26 cellular contexts compared by ENCODE assay signal in the genomic region with DNA sequence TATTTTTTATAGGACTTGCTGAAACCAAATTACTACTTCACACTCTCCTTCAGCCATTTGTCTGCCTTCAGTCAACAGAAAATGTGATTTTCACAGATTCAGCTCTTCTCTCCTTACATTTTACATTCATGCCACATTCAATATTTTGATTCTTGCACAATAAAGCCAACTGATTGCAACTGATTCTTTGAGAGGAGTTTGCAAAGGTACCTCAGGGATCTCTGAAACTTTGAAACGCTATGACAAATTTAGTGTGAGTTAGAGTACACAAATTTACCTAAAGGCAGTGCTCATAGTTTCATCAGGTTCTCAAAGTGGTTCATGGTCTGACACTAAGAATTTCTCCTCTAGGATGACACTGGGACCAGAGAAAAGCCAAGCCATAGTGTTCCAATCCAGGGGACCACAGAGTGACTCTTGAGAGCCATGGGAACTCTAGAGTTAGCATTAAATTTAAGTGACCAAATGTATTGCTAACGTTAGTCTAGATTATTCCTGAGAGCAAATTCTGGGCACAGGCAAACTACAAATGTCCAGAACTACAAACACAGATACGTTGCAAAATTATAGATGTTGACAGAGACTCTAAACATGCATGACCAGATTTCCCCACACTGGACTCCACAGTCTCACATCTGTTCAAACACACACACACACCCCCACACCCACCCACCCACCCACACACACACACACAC. TPM values are rescaled to one million over a fixed set of nuclear protein-coding genes. Genes with fewer than 3 reads are reported as not detected.
DNase-seq lines count a peak whose midpoint lies in the region; ATAC-seq and TF ChIP-seq lines count a peak whose summit lies in the region.
"Had no signal": no experiment of that assay in that cellular context is flagged by ENCODE, and none has a peak within 500 bp of the region (broad histone marks: within the 10 kb centered on the region; RNA-seq: fewer than 3 reads in every experiment).

No MANE protein-coding gene starts in this region.

- no peak overlapping the region for H3K23ac ChIP-seq in IMR-90 (ENCODE audit: low read depth, low read length)

- CTCF ChIA-PET in IMR-90 (lab: Yijun Ruan, JAX): interaction anchor here (0.8 kb wide), 1 partner anchor 310 kb away, joined by 3 read pairs; no protein-coding TSS in a partner anchor

- no peak overlapping the region for H3K4me3 Mint-ChIP-seq in neural progenitor cell
- H3K4me3 Mint-ChIP-seq: CD14-positive monocyte; CD4-positive, alpha-beta memory T cell; CD4-positive, CD25-positive, alpha-beta regulatory T cell; CD8-positive, alpha-beta memory T cell had no signal

- H4K20me1 ChIP-seq in IMR-90 (ENCODE audit: insufficient read depth, low read length) (no peaks in the 10 kb centered on the region), neural progenitor cell (ENCODE audit: low read depth) (no peaks in the 10 kb centered on the region), GM23248 (ENCODE audit: insufficient read depth) (no peaks in the 10 kb centered on the region)
- H4K20me1 ChIP-seq: BLaER1 had no signal

- H3K56ac ChIP-seq in IMR-90 (ENCODE audit: extremely low read depth, insufficient read depth, low read length): no peak overlapping the region

- WGBS in IMR-90 (ENCODE audit: extremely low coverage in 2 of 2, insufficient read length in 1 of 2), 2 experiments: 20% methylated on average over 1 of the region's 3 CpGs; no CpG with 5 or more reads in 1 of the 2 experiments
- 28% methylated on average over 3 of the region's 3 CpGs for WGBS in liver
- 5 to 7% methylated on average over 3 of the region's 3 CpGs for WGBS in GM23248 (ENCODE audit: low coverage in 1 of 2, low lambda C conversion rate in 2 of 2, missing lambda C conversion rate in 2 of 2), 2 experiments

- no peaks in the 10 kb centered on the region for H3K36me3 Mint-ChIP-seq in neural progenitor cell
- H3K36me3 Mint-ChIP-seq: CD14-positive monocyte; CD4-positive, alpha-beta memory T cell; CD4-positive, CD25-positive, alpha-beta regulatory T cell; CD8-positive, alpha-beta memory T cell had no signal

- H3K14ac ChIP-seq in IMR-90 (replicated peaks; ENCODE audit: low read depth, low read length): no peak overlapping the region

- H2BK20ac ChIP-seq in IMR-90 (ENCODE audit: low read depth, low read length): no peak overlapping the region

- no peak overlapping the region for H4K91ac ChIP-seq in IMR-90 (ENCODE audit: insufficient read depth, low read depth, low read length)

- H3K9me3 Mint-ChIP-seq in neural progenitor cell: no peaks in the 10 kb centered on the region

- no peaks in the 10 kb centered on the region for H3K27me3 ChIP-seq in IMR-90 (ENCODE audit: control insufficient read depth, insufficient read depth, low read length)
- no peaks in the 10 kb centered on the region for H3K27me3 ChIP-seq in liver (ENCODE audit: control insufficient read depth in 4 of 4, insufficient read depth in 4 of 4, low read length in 3 of 4)
- H3K27me3 ChIP-seq in neural progenitor cell: no peaks in the 10 kb centered on the region
- H3K27me3 ChIP-seq in GM23248 (replicated peaks; ENCODE audit: insufficient read depth): no peaks in the 10 kb centered on the region
- H3K27me3 ChIP-seq: BE2C, BLaER1 had no signal

- in situ Hi-C loops in IMR-90 (cut with MboI; ENCODE audit: low sequenced_read_pairs) (no loop called here), GM23248 (cut with MboI) (no loop called here)

- H2BK15ac ChIP-seq in IMR-90 (ENCODE audit: low read depth, low read length): no peak overlapping the region

- no peak overlapping the region for H2BK5ac ChIP-seq in IMR-90 (ENCODE audit: low read depth, low read length, poor library complexity, severe bottlenecking)

- H3K4ac ChIP-seq in IMR-90 (ENCODE audit: low read depth, low read length): no peak overlapping the region

- H3K79me2 ChIP-seq in neural progenitor cell (ENCODE audit: low read depth): no peaks in the 10 kb centered on the region
- no peaks in the 10 kb centered on the region for H3K79me2 ChIP-seq in GM23248 (ENCODE audit: insufficient read depth)

- H3K9me1 ChIP-seq in IMR-90 (ENCODE audit: insufficient read depth, low read length): no peaks in the 10 kb centered on the region

- TF ChIP-seq RAD21 in IMR-90 (IDR thresholded peaks at IDR 0.05; ENCODE audit: low read length) (no peak), liver (IDR thresholded peaks at IDR 0.05) (no peak)

- H2AK9ac ChIP-seq in IMR-90 (replicated peaks; ENCODE audit: low read depth, low read length, poor library complexity): no peak overlapping the region

- no peak overlapping the region for H4K5ac ChIP-seq in IMR-90 (ENCODE audit: low read depth, low read length)

- dilution Hi-C loops in IMR-90 (cut with HindIII; ENCODE audit: low sequenced_read_pairs, unreplicated experiment): no loop called here

- no peak overlapping the region for H3K18ac ChIP-seq in IMR-90 (ENCODE audit: low read depth, low read length)

- H3K4me3 ChIP-seq in IMR-90 (ENCODE audit: insufficient read depth, low read depth, low read length) (no peak overlapping the region), liver (ENCODE audit: low read depth in 1 of 3, low read length in 3 of 3) (no peak overlapping the region), neural progenitor cell (no peak overlapping the region), GM23248 (no peak overlapping the region)
- H3K4me3 ChIP-seq: BLaER1, GM12878 had no signal

- H2BK120ac ChIP-seq in IMR-90 (ENCODE audit: low read depth, low read length): no peak overlapping the region

- peaks cover 4% of the 10 kb centered on the region for H3K27me3 Mint-ChIP-seq in neural progenitor cell (ENCODE audit: insufficient read depth, low read depth)
- H3K27me3 Mint-ChIP-seq: CD4-positive, alpha-beta memory T cell; CD4-positive, CD25-positive, alpha-beta regulatory T cell; CD8-positive, alpha-beta memory T cell had no signal

- H3K9ac ChIP-seq in IMR-90 (ENCODE audit: low read depth, low read length) (no peak overlapping the region), liver (ENCODE audit: low read depth in 1 of 2, low read length in 2 of 2) (no peak overlapping the region), neural progenitor cell (no peak overlapping the region), GM23248 (no peak overlapping the region)
- H3K9ac ChIP-seq: BLaER1 had no signal

- no peak overlapping the region for H2AK5ac ChIP-seq in IMR-90 (ENCODE audit: low read depth, low read length)

- no peak for TF ChIP-seq POLR2A in IMR-90 (IDR thresholded peaks at IDR 0.05; ENCODE audit: low read depth, low read length)

- H3K4me2 ChIP-seq in IMR-90 (ENCODE audit: low read depth, low read length) (no peak overlapping the region), neural progenitor cell (no peak overlapping the region), GM23248 (ENCODE audit: unreplicated experiment) (no peak overlapping the region)
- H3K4me2 ChIP-seq: BLaER1 had no signal

- H2AFZ ChIP-seq in IMR-90 (replicated peaks; ENCODE audit: low read length, poor library complexity): no peak overlapping the region
- peak overlapping the region; percentile 50 for H2AFZ ChIP-seq in neural progenitor cell (replicated peaks)
- no peak overlapping the region for H2AFZ ChIP-seq in GM23248

- TF ChIP-seq CTCF in IMR-90 (conservative IDR thresholded peaks at IDR 0.05; ENCODE audit: low read depth, low read length): no peak
- TF ChIP-seq CTCF in liver (IDR thresholded peaks at IDR 0.05; ENCODE audit: low read depth, low read length, missing input control): no peak
- no peak for TF ChIP-seq CTCF in neural progenitor cell (IDR thresholded peaks at IDR 0.05)

- H3K4me1 Mint-ChIP-seq in neural progenitor cell: no peaks in the 10 kb centered on the region
- H3K4me1 Mint-ChIP-seq: CD14-positive monocyte; CD4-positive, alpha-beta memory T cell; CD4-positive, CD25-positive, alpha-beta regulatory T cell; CD8-positive, alpha-beta memory T cell had no signal

- intact Hi-C loops in IMR-90 (cut with micrococcal nuclease): no loop called here

- no peaks in the 10 kb centered on the region for H3K79me1 ChIP-seq in IMR-90 (ENCODE audit: low read depth in 1 of 2, low read length in 2 of 2)

- H3F3A ChIP-seq in neural progenitor cell (ENCODE audit: low read depth) (no peaks in the 10 kb centered on the region), GM23248 (ENCODE audit: insufficient read depth) (no peaks in the 10 kb centered on the region)

- H4K8ac ChIP-seq in IMR-90 (ENCODE audit: low read depth in 2 of 2, low read length in 2 of 2): no peak overlapping the region

- ATAC-seq in IMR-90 (ENCODE audit: low read depth): no peak
- ATAC-seq in left lobe of liver: peak; percentile 85
- ATAC-seq: GM12878 had no signal

- no peaks in the 10 kb centered on the region for H3K36me3 ChIP-seq in IMR-90 (ENCODE audit: control insufficient read depth, insufficient read depth, low read length)
- no peaks in the 10 kb centered on the region for H3K36me3 ChIP-seq in liver (ENCODE audit: control insufficient read depth in 4 of 4, insufficient read depth in 3 of 4, low read depth in 1 of 4, low read length in 3 of 4)
- no peaks in the 10 kb centered on the region for H3K36me3 ChIP-seq in neural progenitor cell
- H3K36me3 ChIP-seq in GM23248 (ENCODE audit: low read depth): no peaks in the 10 kb centered on the region
- H3K36me3 ChIP-seq: BE2C, BLaER1 had no signal

- no peak overlapping the region for H3K27ac Mint-ChIP-seq in neural progenitor cell
- H3K27ac Mint-ChIP-seq: CD14-positive monocyte; CD4-positive, alpha-beta memory T cell; CD4-positive, CD25-positive, alpha-beta regulatory T cell; CD8-positive, alpha-beta memory T cell had no signal

- BruUV-seq in IMR-90 (replicated peaks; lab: Mats Ljungman, UMichigan): no TSS peak

- H3K27ac ChIP-seq in IMR-90 (ENCODE audit: insufficient read depth, low read length) (no peak overlapping the region), liver (ENCODE audit: low read depth in 1 of 2, low read length in 2 of 2) (peak overlapping the region; percentile 78 to 84), neural progenitor cell (no peak overlapping the region), GM23248 (no peak overlapping the region)
- H3K27ac ChIP-seq: BLaER1 had no signal

- no peaks in the 10 kb centered on the region for H3K9me2 ChIP-seq in GM23248 (ENCODE audit: insufficient read depth)

- POLR2A ChIA-PET in IMR-90 (lab: Charles Lee; ENCODE audit: unreplicated experiment): no interaction called here

- no peaks in the 10 kb centered on the region for H3K9me3 ChIP-seq in IMR-90 (ENCODE audit: control insufficient read depth, insufficient read depth, low read length)
- no peaks in the 10 kb centered on the region for H3K9me3 ChIP-seq in liver (ENCODE audit: control insufficient read depth in 4 of 4, low read length in 3 of 4)
- H3K9me3 ChIP-seq in neural progenitor cell (ENCODE audit: low read depth): no peaks in the 10 kb centered on the region
- H3K9me3 ChIP-seq in GM23248 (ENCODE audit: low read depth): no peaks in the 10 kb centered on the region
- H3K9me3 ChIP-seq: BE2C, BLaER1 had no signal

- H3K4me1 ChIP-seq in IMR-90 (ENCODE audit: control insufficient read depth, insufficient read depth, low read length) (no peaks in the 10 kb centered on the region), liver (ENCODE audit: control insufficient read depth in 4 of 4, insufficient read depth in 4 of 4, low read length in 3 of 4) (peaks cover 0 to 10% (median 5%) of the 10 kb centered on the region in 4 donors), neural progenitor cell (no peaks in the 10 kb centered on the region), GM23248 (ENCODE audit: insufficient read depth) (no peaks in the 10 kb centered on the region)
- H3K4me1 ChIP-seq: BE2C, BLaER1 had no signal

- DNase-seq in IMR-90: no peak
- DNase-seq in left lobe of liver (ENCODE audit: low spot score): peak; percentile 46
- DNase-seq in neural progenitor cell (ENCODE audit: low spot score): no peak
- no peak for DNase-seq in GM23248
- no peak for DNase-seq in islet precursor cell
- DNase-seq in stimulated activated naive CD4-positive, alpha-beta T cell (lab: John Stamatoyannopoulos, UW): no peak
- DNase-seq in DMS79 (lab: John Stamatoyannopoulos, UW): no peak
- DNase-seq: 8988T; ACHN; BE2C; C1 segment of cervical spinal cord; CD4-positive, alpha-beta memory T cell; CD4-positive, CD25-positive, alpha-beta regulatory T cell; CD8-positive, alpha-beta memory T cell; COR-L47; DND-41; EL; GDM1 had no signal

RNA-seq across cellular contexts. Expression of gene CSN3, which starts 9.0 kb away (rescaled TPM):
- total RNA-seq in IMR-90 (2012; rRNA removed): not detected in 2 replicates
- polyA plus RNA-seq in IMR-90 (2012; rRNA removed): not detected in 2 replicates
- polyA plus RNA-seq in IMR-90 (2012; cell fraction: cytosol; rRNA removed): not detected in 2 replicates
- not detected in 2 replicates for polyA plus RNA-seq in IMR-90 (2012; cell fraction: nucleus; rRNA removed; ENCODE audit: low replicate concordance)
- not detected for total RNA-seq in left lobe of liver
- not detected for total RNA-seq in liver
- polyA plus RNA-seq in liver: not detected
- not detected in 2 replicates for total RNA-seq in neural progenitor cell (ENCODE audit: low replicate concordance)
- total RNA-seq in GM23248 (2014; rRNA removed; shearing (Covaris generic)): not detected in 2 replicates
- polyA plus RNA-seq in GM23248 (2016; fragmentation: Nextera tagmentation; extraction: Ambion mirVana): not detected in 2 replicates
- total RNA-seq: A673; CD4-positive, alpha-beta memory T cell; CD4-positive, CD25-positive, alpha-beta regulatory T cell; CD8-positive, alpha-beta memory T cell; Daoy; G401; GM12878 had no signal
- polyA plus RNA-seq: AG04450; CD14-positive monocyte; CD4-positive, alpha-beta memory T cell; CD4-positive, CD25-positive, alpha-beta regulatory T cell; CD8-positive, alpha-beta memory T cell; GM12878 had no signal

RNA-seq across cellular contexts. Expression of gene FDCSP, which starts 25.5 kb away (rescaled TPM):
- total RNA-seq in IMR-90 (2012; rRNA removed) (not detected in 2 replicates), left lobe of liver (not detected), liver (not detected), neural progenitor cell (ENCODE audit: low replicate concordance) (not detected in 2 replicates)
- polyA plus RNA-seq in IMR-90 (2012; rRNA removed) (not detected in 2 replicates), liver (not detected), GM23248 (2016; fragmentation: Nextera tagmentation; extraction: Ambion mirVana) (not detected in 2 replicates)
- not detected in 2 replicates for polyA plus RNA-seq in IMR-90 (2012; cell fraction: cytosol; rRNA removed)
- not detected in 2 replicates for polyA plus RNA-seq in IMR-90 (2012; cell fraction: nucleus; rRNA removed; ENCODE audit: low replicate concordance)
- not detected in 2 replicates for total RNA-seq in GM23248 (2014; rRNA removed; shearing (Covaris generic))
- total RNA-seq: A673; CD4-positive, alpha-beta memory T cell; CD4-positive, CD25-positive, alpha-beta regulatory T cell; CD8-positive, alpha-beta memory T cell; G401; GM12878 had no signal
- polyA plus RNA-seq: AG04450; CD14-positive monocyte; CD4-positive, alpha-beta memory T cell; CD4-positive, CD25-positive, alpha-beta regulatory T cell; CD8-positive, alpha-beta memory T cell; GM12878 had no signal

RNA-seq across cellular contexts. Expression of gene ODAM, which starts 55.9 kb away (rescaled TPM):
- total RNA-seq in IMR-90 (2012; rRNA removed) (not detected in 2 replicates), left lobe of liver (not detected), liver (under 1 TPM; 0.25 to 0.28 TPM), neural progenitor cell (ENCODE audit: low replicate concordance) (not detected in 2 replicates)
- polyA plus RNA-seq in IMR-90 (2012; rRNA removed) (not detected in 2 replicates), liver (not detected), GM23248 (2016; fragmentation: Nextera tagmentation; extraction: Ambion mirVana) (not detected in 2 replicates)
- not detected in 2 replicates for polyA plus RNA-seq in IMR-90 (2012; cell fraction: cytosol; rRNA removed)
- not detected in 2 replicates for polyA plus RNA-seq in IMR-90 (2012; cell fraction: nucleus; rRNA removed; ENCODE audit: low replicate concordance)
- total RNA-seq in GM23248 (2014; rRNA removed; shearing (Covaris generic)): not detected in 2 replicates
- total RNA-seq: A673; CD4-positive, alpha-beta memory T cell; CD4-positive, CD25-positive, alpha-beta regulatory T cell; CD8-positive, alpha-beta memory T cell; Daoy; G401; GM12878 had no signal
- polyA plus RNA-seq: AG04450; CD14-positive monocyte; CD4-positive, alpha-beta memory T cell; CD4-positive, CD25-positive, alpha-beta regulatory T cell; CD8-positive, alpha-beta memory T cell; GM12878 had no signal

Comparison
In these comparisons a context has a peak if more than half of its experiments do, and no peak if none do; other contexts are left out.
1. H3K27ac ChIP-seq: peak in liver (2 of 2); none in IMR-90 (single experiment), neural progenitor cell (single experiment) and GM23248 (single experiment).